In genomic region chr2:218230882-218231281, GRCh38 we compare ENCODE assay signal across 9 cellular contexts. TPM values are rescaled to one million over a fixed set of nuclear protein-coding genes. Genes with fewer than 3 reads are reported as not detected.
DNase-seq lines count a peak whose midpoint lies in the region; ATAC-seq and TF ChIP-seq lines count a peak whose summit lies in the region.
"Had no signal": no experiment of that assay in that cellular context is flagged by ENCODE, and none has a peak within 500 bp of the region (broad histone marks: within the 10 kb centered on the region; RNA-seq: fewer than 3 reads in every experiment).

No MANE protein-coding gene starts in this region.

- DNase-seq in D341Med (ENCODE audit: low spot score) (peak; percentile 33), HuH-7 (ENCODE audit: low spot score) (peak; percentile 52), memory B cell (ENCODE audit: low spot score in 2 of 2) (no peak), AG08396 (ENCODE audit: low spot score) (no peak)
- peak; percentile 36 for DNase-seq in activated naive CD8-positive, alpha-beta T cell treated with anti-CD3 and anti-CD28 coated beads for 36 hours
- DNase-seq: left cardiac atrium had no signal

- no peak for TF ChIP-seq POLR2A in GM18505 (IDR thresholded peaks at IDR 0.05; ENCODE audit: borderline replicate concordance, extremely low read depth, insufficient read depth, insufficient read length)

- peaks cover 1% of the 10 kb centered on the region for H3K9me3 Mint-ChIP-seq in activated naive CD8-positive, alpha-beta T cell treated with anti-CD3 and anti-CD28 coated beads for 36 hours
- no peaks in the 10 kb centered on the region for H3K9me3 Mint-ChIP-seq in memory B cell

- no peaks in the 10 kb centered on the region for H3K27me3 Mint-ChIP-seq in activated naive CD8-positive, alpha-beta T cell treated with anti-CD3 and anti-CD28 coated beads for 36 hours
- no peaks in the 10 kb centered on the region for H3K27me3 Mint-ChIP-seq in memory B cell

- peaks cover 77% of the 10 kb centered on the region for H3K36me3 Mint-ChIP-seq in activated naive CD8-positive, alpha-beta T cell treated with anti-CD3 and anti-CD28 coated beads for 36 hours
- H3K36me3 Mint-ChIP-seq in memory B cell, result peaks cover 35% of the 10 kb centered on the region

- H3K27ac Mint-ChIP-seq in activated naive CD8-positive, alpha-beta T cell treated with anti-CD3 and anti-CD28 coated beads for 36 hours, result peak overlapping the region; percentile 76
- peak overlapping the region; percentile 65 for H3K27ac Mint-ChIP-seq in memory B cell

- peak overlapping the region; percentile 22 for H3K4me3 Mint-ChIP-seq in activated naive CD8-positive, alpha-beta T cell treated with anti-CD3 and anti-CD28 coated beads for 36 hours
- H3K4me3 Mint-ChIP-seq in memory B cell, result no peak overlapping the region

- ATAC-seq in GM19452 (IDR thresholded peaks at IDR 0.05; ENCODE audit: unreplicated experiment) (peak; percentile 71), memory B cell (ENCODE audit: low read depth) (peak; percentile 71), GM19397 (IDR thresholded peaks at IDR 0.05; ENCODE audit: unreplicated experiment) (no peak), GM18505 (IDR thresholded peaks at IDR 0.05; ENCODE audit: unreplicated experiment) (no peak)

- H3K4me1 Mint-ChIP-seq in activated naive CD8-positive, alpha-beta T cell treated with anti-CD3 and anti-CD28 coated beads for 36 hours, result peaks cover 62% of the 10 kb centered on the region
- peaks cover 29% of the 10 kb centered on the region for H3K4me1 Mint-ChIP-seq in memory B cell

RNA-seq across cellular contexts. Expression of gene ARPC2, which starts 13.9 kb away (rescaled TPM):
- 100 to 1,000 TPM; 562 to 566 TPM for total RNA-seq in activated naive CD8-positive, alpha-beta T cell treated with anti-CD3 and anti-CD28 coated beads for 36 hours

RNA-seq across cellular contexts. Expression of gene GPBAR1, which starts 29.9 kb away (rescaled TPM):
- under 1 TPM; 0.24 to 0.58 TPM for total RNA-seq in activated naive CD8-positive, alpha-beta T cell treated with anti-CD3 and anti-CD28 coated beads for 36 hours

RNA-seq across cellular contexts. Expression of gene AAMP, which starts 39.1 kb away (rescaled TPM):
- total RNA-seq in activated naive CD8-positive, alpha-beta T cell treated with anti-CD3 and anti-CD28 coated beads for 36 hours, result 10 to 100 TPM; 94.6 to 97.7 TPM

RNA-seq across cellular contexts. Expression of gene PNKD, which starts 39.4 kb away (rescaled TPM):
- total RNA-seq in activated naive CD8-positive, alpha-beta T cell treated with anti-CD3 and anti-CD28 coated beads for 36 hours, result 10 to 100 TPM; 23.6 to 25.1 TPM

Comparison
In these comparisons a context has a peak if more than half of its experiments do, and no peak if none do; other contexts are left out.
1. DNase-seq: peak in D341Med (single experiment), HuH-7 (single experiment) and activated naive CD8-positive, alpha-beta T cell treated with anti-CD3 and anti-CD28 coated beads for 36 hours (single experiment); none in memory B cell (0 of 2) and AG08396 (single experiment).
2. ATAC-seq: peak in GM19452 (single experiment) and memory B cell (single experiment); none in GM19397 (single experiment) and GM18505 (single experiment).